Comparison of ENCODE assay signal across 8 cellular contexts in the genomic region with DNA sequence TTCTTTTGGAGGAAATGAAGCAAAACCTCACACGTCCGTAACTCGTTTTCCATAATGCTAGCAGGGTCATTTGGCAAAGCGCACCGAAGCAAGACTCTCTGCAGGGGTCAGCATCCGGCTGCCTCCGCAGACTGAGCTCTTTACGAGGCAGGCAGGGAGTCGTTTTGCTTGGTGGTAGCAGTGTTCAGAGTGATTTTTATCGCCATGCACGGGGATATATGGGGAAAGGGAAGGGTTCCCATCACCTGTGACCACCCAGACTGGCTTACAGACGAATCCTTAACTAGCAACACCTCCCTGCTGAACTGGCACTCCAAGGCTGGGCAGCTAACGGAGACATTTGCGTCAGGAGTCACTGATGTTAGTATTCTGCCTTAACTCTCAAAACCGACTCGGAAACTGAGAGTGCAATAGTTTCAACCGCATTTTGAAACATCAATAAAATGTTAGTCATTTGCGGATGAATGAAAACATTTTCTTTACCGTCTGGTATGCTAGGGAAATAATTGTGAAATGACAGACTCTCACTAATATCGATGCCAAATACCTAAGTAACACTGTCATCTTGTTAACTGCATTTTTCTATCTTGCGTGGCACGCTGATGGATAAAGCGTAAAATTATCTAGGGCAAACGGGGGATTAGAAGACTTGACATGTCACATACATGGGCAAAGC. TPM values are rescaled to one million over a fixed set of nuclear protein-coding genes. Genes with fewer than 3 reads are reported as not detected.
DNase-seq lines count a peak whose midpoint lies in the region; ATAC-seq, FAIRE-seq and TF ChIP-seq lines count a peak whose summit lies in the region.

No MANE protein-coding gene starts in this region.

- H3K79me2 ChIP-seq in GM12878 (ENCODE audit: control insufficient read depth, insufficient read depth, low read length) = no peaks in the 10 kb centered on the region
- H3K79me2 ChIP-seq in Karpas-422 (ENCODE audit: low read length) = no peaks in the 10 kb centered on the region

- SMC1A ChIA-PET in GM12878 (lab: Charles Lee; ENCODE audit: uncharacterized antibody, unreplicated experiment) = no interaction called here

- no TSS peak for BruUV-seq in GM12878 (replicated peaks; lab: Mats Ljungman, UMichigan)

- TF ChIP-seq RAD21 in GM12878 (IDR thresholded peaks at IDR 0.05; ENCODE audit: insufficient read depth, low read depth, low read length) = peak; percentile 23; the same call in 1 of the 2 replicates

- H4K20me1 ChIP-seq in GM12878 (ENCODE audit: control insufficient read depth, insufficient read depth) = no peaks in the 10 kb centered on the region
- H4K20me1 ChIP-seq in Karpas-422 (ENCODE audit: insufficient read depth, low read depth, low read length) = no peaks in the 10 kb centered on the region

- no peaks in the 10 kb centered on the region for H3K9me2 ChIP-seq in Karpas-422 (replicated peaks; ENCODE audit: insufficient read depth, low read length)

- H3K9me3 ChIP-seq in GM12878 (replicated peaks; ENCODE audit: control insufficient read depth, insufficient read depth, low read length) (no peaks in the 10 kb centered on the region), iPS-18c (ENCODE audit: control insufficient read depth, insufficient read depth, low read length) (no peaks in the 10 kb centered on the region), sigmoid colon (no peaks in the 10 kb centered on the region), Karpas-422 (ENCODE audit: low read length) (no peaks in the 10 kb centered on the region)

- peak; percentile 55 for ATAC-seq in GM19351 (IDR thresholded peaks at IDR 0.05; ENCODE audit: unreplicated experiment)
- peak; percentile 55 for ATAC-seq in HG03342 (IDR thresholded peaks at IDR 0.05; ENCODE audit: unreplicated experiment)
- ATAC-seq in GM12878 = peak; percentile 70

- whole genome bisulfite sequencing in GM12878 (ENCODE audit: insufficient coverage, insufficient replicate concordance, low lambda C conversion rate, missing lambda C conversion rate) = 6% methylated on average over 24 of the region's 24 CpGs
- WGBS in sigmoid colon, 2 donors = 1 to 4% methylated on average over 24 of the region's 24 CpGs

- intact Hi-C loops in GM12878 (cut with micrococcal nuclease; ENCODE audit: unreplicated experiment) (loop anchor here (2.0 kb wide), 1 partner anchor 150 kb away; no protein-coding TSS in a partner anchor), sigmoid colon (cut with DNase I) (no loop called here)

- peak; percentile 43 for DNase-seq in Caki2 (ENCODE audit: low read depth)
- peak; percentile 55 for DNase-seq in NCI-H774 (lab: John Stamatoyannopoulos, UW)
- no peak for DNase-seq in GM12878 (ENCODE audit: low read depth, low spot score)
- peak; percentile 73 for DNase-seq in sigmoid colon
- DNase-seq in Karpas-422 = no peak

- no peak for FAIRE-seq in GM12878 (lab: Jason Lieb, UNC)

- peak overlapping the region; percentile 7 for H3K4me2 ChIP-seq in GM12878 (ENCODE audit: control insufficient read depth, insufficient read depth)
- H3K4me2 ChIP-seq in Karpas-422 (ENCODE audit: low read depth, low read length, poor library complexity, severe bottlenecking) = no peak overlapping the region

- peaks cover 4% of the 10 kb centered on the region for H3K4me1 ChIP-seq in GM12878 (ENCODE audit: control insufficient read depth, insufficient read depth, low read length)
- H3K4me1 ChIP-seq in sigmoid colon = peaks cover 0 to 23% (median 12%) of the 10 kb centered on the region in 4 donors
- peaks cover 2% of the 10 kb centered on the region; the same call in 1 of the 2 replicates for H3K4me1 ChIP-seq in Karpas-422 (ENCODE audit: low read length)

- in situ Hi-C loops in Caki2 (cut with HindIII; ENCODE audit: low pct_unique_long_range_greater_than_20kb, low sequenced_read_pairs) = no loop called here
- in situ Hi-C loops in GM12878 (cut with MboI) = no loop called here

- H3K27ac ChIP-seq in GM12878 (ENCODE audit: control insufficient read depth, insufficient read depth) (no peak overlapping the region), sigmoid colon (peak overlapping the region; percentile 93 to 97 (median 96)), Karpas-422 (ENCODE audit: low read length) (no peak overlapping the region)

- POLR2A ChIA-PET in GM12878 (lab: Charles Lee) = no interaction called here

- peaks cover 8 to 10% of the 10 kb centered on the region in 2 experiments; a peak in 3 of 4 replicates for H3K27me3 ChIP-seq in GM12878 (replicated peaks in 1 of 2; ENCODE audit: control insufficient read depth in 2 of 2, insufficient read depth in 2 of 2, low read length in 1 of 2)
- H3K27me3 ChIP-seq in sigmoid colon = no peaks in the 10 kb centered on the region
- no peaks in the 10 kb centered on the region for H3K27me3 ChIP-seq in Karpas-422 (ENCODE audit: low read length)

- H2AFZ ChIP-seq in GM12878 (ENCODE audit: control insufficient read depth, low read depth, low read length) (no peak overlapping the region), Karpas-422 (ENCODE audit: low read length) (no peak overlapping the region)

- 0 out of 2 replicates have a peak overlapping the region, but pooled peaks have one; percentile 5 for H3K4me3 ChIP-seq in GM12878
- peak overlapping the region; percentile 84 for H3K4me3 ChIP-seq in iPS-18c (ENCODE audit: insufficient read depth, low read depth, low read length)
- peak overlapping the region; percentile 67 to 81 (median 72) for H3K4me3 ChIP-seq in sigmoid colon
- H3K4me3 ChIP-seq in Karpas-422 (ENCODE audit: low read length) = no peak overlapping the region

- TF ChIP-seq CTCF in GM12878 (IDR thresholded peaks at IDR 0.05 in 2 of 3, conservative IDR thresholded peaks at IDR 0.05 in 1 of 3; ENCODE audit: control insufficient read depth in 2 of 3, extremely low read depth in 1 of 3, insufficient read depth in 1 of 3, low read depth in 3 of 3, low read length in 3 of 3) (0 out of 6 replicates have a peak, but pooled peaks of 1 of the 3 experiments have one; percentile 11), sigmoid colon (IDR thresholded peaks at IDR 0.05) (no peak)

- CTCF ChIA-PET in GM12878 (lab: Yijun Ruan, JAX) = no interaction called here

- TF ChIP-seq EP300 in GM12878 (IDR thresholded peaks at IDR 0.05; ENCODE audit: borderline replicate concordance in 1 of 2, control insufficient read depth in 1 of 2, low read depth in 2 of 2, low read length in 2 of 2) (no peak), sigmoid colon (IDR thresholded peaks at IDR 0.05) (no peak)

- TF ChIP-seq POLR2A in GM12878 (IDR thresholded peaks at IDR 0.05; ENCODE audit: low read depth, low read length) (no peak), sigmoid colon (IDR thresholded peaks at IDR 0.05) (no peak)

- H3K36me3 ChIP-seq in GM12878 (ENCODE audit: control insufficient read depth in 2 of 2, insufficient read depth in 2 of 2, low read length in 1 of 2) = no peaks in the 10 kb centered on the region
- H3K36me3 ChIP-seq in sigmoid colon = no peaks in the 10 kb centered on the region
- no peaks in the 10 kb centered on the region for H3K36me3 ChIP-seq in Karpas-422 (ENCODE audit: insufficient read depth, low read length)

- H3K9ac ChIP-seq in GM12878 (ENCODE audit: control insufficient read depth, insufficient read depth, low read length) (no peak overlapping the region), Karpas-422 (ENCODE audit: low read length) (no peak overlapping the region)

- RAD21 ChIA-PET in GM12878 (lab: Charles Lee; ENCODE audit: unreplicated experiment) = no interaction called here

TF ChIP-seq in GM12878, 131 proteins besides CTCF, POLR2A, EP300 and RAD21 (continues in another document):
- TF ChIP-seq, protein P1, sequence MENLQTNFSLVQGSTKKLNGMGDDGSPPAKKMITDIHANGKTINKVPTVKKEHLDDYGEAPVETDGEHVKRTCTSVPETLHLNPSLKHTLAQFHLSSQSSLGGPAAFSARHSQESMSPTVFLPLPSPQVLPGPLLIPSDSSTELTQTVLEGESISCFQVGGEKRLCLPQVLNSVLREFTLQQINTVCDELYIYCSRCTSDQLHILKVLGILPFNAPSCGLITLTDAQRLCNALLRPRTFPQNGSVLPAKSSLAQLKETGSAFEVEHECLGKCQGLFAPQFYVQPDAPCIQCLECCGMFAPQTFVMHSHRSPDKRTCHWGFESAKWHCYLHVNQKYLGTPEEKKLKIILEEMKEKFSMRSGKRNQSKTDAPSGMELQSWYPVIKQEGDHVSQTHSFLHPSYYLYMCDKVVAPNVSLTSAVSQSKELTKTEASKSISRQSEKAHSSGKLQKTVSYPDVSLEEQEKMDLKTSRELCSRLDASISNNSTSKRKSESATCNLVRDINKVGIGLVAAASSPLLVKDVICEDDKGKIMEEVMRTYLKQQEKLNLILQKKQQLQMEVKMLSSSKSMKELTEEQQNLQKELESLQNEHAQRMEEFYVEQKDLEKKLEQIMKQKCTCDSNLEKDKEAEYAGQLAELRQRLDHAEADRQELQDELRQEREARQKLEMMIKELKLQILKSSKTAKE (IDR thresholded peaks at IDR 0.05; ENCODE audit: low read depth, poor library complexity, severe bottlenecking) = no peak

RNA-seq across cellular contexts. Expression of a gene that starts 2.2 kb away (rescaled TPM):
- total RNA-seq in Caki2 (2014; rRNA removed; shearing (Covaris generic); ENCODE audit: low replicate concordance) = 0.03 and 0.09 TPM in 2 replicates
- total RNA-seq in GM12878 (2013; cell fraction: nucleolus; rRNA removed) = not detected in 2 replicates
- total RNA-seq in GM12878 (2014; rRNA removed) (under 0.01 TPM in 1 of 2 replicates, not detected in the other), GM12878 (2014; rRNA removed; fragmentation: Illumina TruSeq; extraction: Trizol) (not detected in 2 replicates), GM12878 (2021) (not detected in 2 replicates), sigmoid colon (10 to 100 TPM; 42.5 to 69.2 (median 60.0) TPM)
- polyA plus RNA-seq in GM12878 (2011; ENCODE audit: low read depth) = not detected
- polyA plus RNA-seq in GM12878 (2011; rRNA removed) (not detected in 2 replicates), GM12878 (2014; fragmentation: Illumina TruSeq; extraction: Trizol) (0.05 TPM in 1 of 2 replicates, not detected in the other), GM12878 (2014; fragmentation: Nextera tagmentation; extraction: Ambion mirVana) (under 1 TPM; under 0.01 to 0.03 TPM), GM12878 (2014; rRNA removed) (not detected in 2 replicates), GM12878 (2016; fragmentation: Nextera tagmentation; extraction: Ambion mirVana) (under 1 TPM in 1 of 2 experiments, not detected in 1; 0.01 TPM), sigmoid colon (1 to 10 TPM in 2 of 3 donors, under 1 TPM in 1; 0.69 to 4.8 (median 3.0) TPM)
- polyA plus RNA-seq in GM12878 (2011; cell fraction: cytosol; rRNA removed) = not detected in 2 replicates
- not detected in 2 replicates for polyA plus RNA-seq in GM12878 (2011; cell fraction: nucleus; rRNA removed)
- not detected in 2 replicates for polyA plus RNA-seq in GM12878 (2012)
- polyA minus RNA-seq in GM12878 (2011; rRNA and poly(A)+ RNA removed) = not detected in 2 replicates
- not detected in 2 replicates for polyA minus RNA-seq in GM12878 (2011; cell fraction: cytosol; rRNA and poly(A)+ RNA removed)
- not detected in 2 replicates for polyA minus RNA-seq in GM12878 (2011; cell fraction: nucleus; rRNA and poly(A)+ RNA removed)
- not detected in 2 replicates for total RNA-seq in Karpas-422 (2014; rRNA removed; shearing (Covaris generic); ENCODE audit: low replicate concordance)

Comparison
In these comparisons a context has a peak if more than half of its experiments do, and no peak if none do; other contexts are left out.
1. DNase-seq: peak in Caki2 (single experiment), NCI-H774 (single experiment) and sigmoid colon (single experiment); none in GM12878 (single experiment) and Karpas-422 (single experiment).
2. H3K27ac ChIP-seq: peak in sigmoid colon (4 of 4); none in GM12878 (single experiment) and Karpas-422 (single experiment).
3. RNA of a gene that starts 2.2 kb away (total RNA-seq): 42.5 to 69.2 TPM in sigmoid colon; 0.03 to 0.09 TPM in Caki2, under 0.01 TPM in GM12878 and not detected in Karpas-422; every median in the first group is over 10 times any median in the second.
4. Peak in every context shown above with its lines, with median percentiles within 50 percentile points of each other: ATAC-seq.